22 cellular contexts compared by ENCODE assay signal in genomic region chr11:119006696-119007095, GRCh38. TPM values are rescaled to one million over a fixed set of nuclear protein-coding genes. Genes with fewer than 3 reads are reported as not detected.
A peak's percentile ranks its signal among the peaks of the same experiment; 100 is the strongest.
DNase-seq lines count a peak whose midpoint lies in the region; ATAC-seq and TF ChIP-seq lines count a peak whose summit lies in the region.
"Had no signal": no experiment of that assay in that cellular context is flagged by ENCODE, and none has a peak within 500 bp of the region (broad histone marks: within the 10 kb centered on the region; RNA-seq: fewer than 3 reads in every experiment).

No MANE protein-coding gene starts in this region.

- CTCF ChIA-PET in activated CD8-positive, alpha-beta memory T cell treated with anti-CD3 and anti-CD28 coated beads, Interleukin-2, amount 10 ng/mL, durations not matched to agents 7 days and 5 days (lab: Charles Lee): no interaction called here

- no peaks in the 10 kb centered on the region for H3K4me1 ChIP-seq in thyroid gland

- intact Hi-C loops in thyroid gland (cut with DNase I): no loop called here

- 86 to 93% methylated on average over 3 of the region's 3 CpGs for WGBS in thyroid gland, 2 donors

- H3K9me3 ChIP-seq in thyroid gland: no peaks in the 10 kb centered on the region

- DNase-seq in activated CD8-positive, alpha-beta memory T cell treated with anti-CD3 and anti-CD28 coated beads, Interleukin-2, amount 10 ng/mL, durations not matched to agents 7 days and 5 days: no peak
- no peak for DNase-seq in activated CD8-positive, alpha-beta memory T cell treated with anti-CD3 and anti-CD28 coated beads, Interleukin-2, amount 50 U/mL, for 48 hours
- no peak for DNase-seq in stimulated activated naive CD8-positive, alpha-beta T cell treated with anti-CD3 and anti-CD28 coated beads, Interleukin-15, Interleukin-2, amounts not matched to agents 100 U/mL and 50 U/mL, for 24 hours
- DNase-seq in stimulated activated naive CD8-positive, alpha-beta T cell treated with anti-CD3 and anti-CD28 coated beads, Interleukin-15, amount 100 ng/mL, for 72 hours: no peak
- no peak for DNase-seq in nephron progenitor cell
- no peak for DNase-seq in DMS 273 (lab: John Stamatoyannopoulos, UW; ENCODE audit: unreplicated experiment)
- no peak for DNase-seq in thyroid gland
- DNase-seq: CD4-positive, CD25-positive, alpha-beta regulatory T cell; DND-41; H9; KBM-7; MM.1S; NCI-H1048; NCI-H1417 treated with DMSO at 0.1 percent for 48 hours; NCI-H187 treated with DMSO at 0.1 percent for 48 hours; NCI-H2107; NCI-H446 treated with DMSO at 0.1 percent for 48 hours; NCI-H526 treated with DMSO at 0.1 percent for 48 hours; OCI-M1 had no signal

- H3K27ac ChIP-seq in thyroid gland: no peak overlapping the region

- H3K4me3 ChIP-seq in thyroid gland (replicated peaks in 1 of 3): no peak overlapping the region

- no peaks in the 10 kb centered on the region for H3K27me3 Mint-ChIP-seq in activated CD8-positive, alpha-beta memory T cell treated with anti-CD3 and anti-CD28 coated beads, Interleukin-2, amount 10 ng/mL, durations not matched to agents 7 days and 5 days
- no peaks in the 10 kb centered on the region for H3K27me3 Mint-ChIP-seq in stimulated activated naive CD8-positive, alpha-beta T cell treated with anti-CD3 and anti-CD28 coated beads, Interleukin-15, amount 100 ng/mL, for 72 hours
- H3K27me3 Mint-ChIP-seq in nephron progenitor cell (ENCODE audit: low read depth, poor library complexity): no peaks in the 10 kb centered on the region
- H3K27me3 Mint-ChIP-seq: CD4-positive, CD25-positive, alpha-beta regulatory T cell had no signal

- H3K4me3 Mint-ChIP-seq in activated CD8-positive, alpha-beta memory T cell treated with anti-CD3 and anti-CD28 coated beads, Interleukin-2, amount 10 ng/mL, durations not matched to agents 7 days and 5 days: no peak overlapping the region
- H3K4me3 Mint-ChIP-seq in stimulated activated naive CD8-positive, alpha-beta T cell treated with anti-CD3 and anti-CD28 coated beads, Interleukin-15, amount 100 ng/mL, for 72 hours: no peak overlapping the region
- no peak overlapping the region for H3K4me3 Mint-ChIP-seq in nephron progenitor cell
- H3K4me3 Mint-ChIP-seq: H9 had no signal

- no peak for TF ChIP-seq POLR2A in thyroid gland (IDR thresholded peaks at IDR 0.05)

- H3K4me1 Mint-ChIP-seq in activated CD8-positive, alpha-beta memory T cell treated with anti-CD3 and anti-CD28 coated beads, Interleukin-2, amount 10 ng/mL, durations not matched to agents 7 days and 5 days: peaks cover 13% of the 10 kb centered on the region
- H3K4me1 Mint-ChIP-seq in stimulated activated naive CD8-positive, alpha-beta T cell treated with anti-CD3 and anti-CD28 coated beads, Interleukin-15, amount 100 ng/mL, for 72 hours: peaks cover 6% of the 10 kb centered on the region
- no peaks in the 10 kb centered on the region for H3K4me1 Mint-ChIP-seq in nephron progenitor cell
- H3K4me1 Mint-ChIP-seq: H9 had no signal

- peaks cover 29 to 33% of the 10 kb centered on the region in 2 donors for H3K36me3 ChIP-seq in thyroid gland

- no peaks in the 10 kb centered on the region for H3K27me3 ChIP-seq in thyroid gland

- H3K27ac Mint-ChIP-seq in activated CD8-positive, alpha-beta memory T cell treated with anti-CD3 and anti-CD28 coated beads, Interleukin-2, amount 10 ng/mL, durations not matched to agents 7 days and 5 days: peak overlapping the region; percentile 12
- H3K27ac Mint-ChIP-seq in stimulated activated naive CD8-positive, alpha-beta T cell treated with anti-CD3 and anti-CD28 coated beads, Interleukin-15, amount 100 ng/mL, for 72 hours: peak overlapping the region in 1 of 2 donors; percentile 76
- H3K27ac Mint-ChIP-seq in nephron progenitor cell: peak overlapping the region; percentile 42
- H3K27ac Mint-ChIP-seq: H9 had no signal

- no peak for ATAC-seq in activated CD8-positive, alpha-beta memory T cell treated with anti-CD3 and anti-CD28 coated beads, Interleukin-2, amount 10 ng/mL, durations not matched to agents 7 days and 5 days
- ATAC-seq in stimulated activated naive CD8-positive, alpha-beta T cell treated with anti-CD3 and anti-CD28 coated beads, Interleukin-15, Interleukin-2, amounts not matched to agents 100 U/mL and 50 U/mL, for 24 hours: peak; percentile 40
- no peak for ATAC-seq in stimulated activated naive CD8-positive, alpha-beta T cell treated with anti-CD3 and anti-CD28 coated beads, Interleukin-15, amount 100 ng/mL, for 72 hours
- ATAC-seq: HepG2, Right ventricle myocardium inferior had no signal

- no peak for TF ChIP-seq CTCF in nephron progenitor cell (IDR thresholded peaks at IDR 0.05)
- no peak for TF ChIP-seq CTCF in thyroid gland (IDR thresholded peaks at IDR 0.05)

- no peaks in the 10 kb centered on the region for H3K9me3 Mint-ChIP-seq in activated CD8-positive, alpha-beta memory T cell treated with anti-CD3 and anti-CD28 coated beads, Interleukin-2, amount 10 ng/mL, durations not matched to agents 7 days and 5 days (ENCODE audit: low read depth)
- no peaks in the 10 kb centered on the region for H3K9me3 Mint-ChIP-seq in stimulated activated naive CD8-positive, alpha-beta T cell treated with anti-CD3 and anti-CD28 coated beads, Interleukin-15, amount 100 ng/mL, for 72 hours
- H3K9me3 Mint-ChIP-seq in nephron progenitor cell: no peaks in the 10 kb centered on the region
- H3K9me3 Mint-ChIP-seq: CD4-positive, CD25-positive, alpha-beta regulatory T cell; H9 had no signal

- peaks cover 20% of the 10 kb centered on the region for H3K36me3 Mint-ChIP-seq in activated CD8-positive, alpha-beta memory T cell treated with anti-CD3 and anti-CD28 coated beads, Interleukin-2, amount 10 ng/mL, durations not matched to agents 7 days and 5 days
- H3K36me3 Mint-ChIP-seq in nephron progenitor cell (ENCODE audit: low read depth): peaks cover 37% of the 10 kb centered on the region

RNA-seq across cellular contexts. Expression of gene CENATAC, which starts 8.8 kb away (rescaled TPM):
- total RNA-seq in activated CD8-positive, alpha-beta memory T cell treated with anti-CD3 and anti-CD28 coated beads, Interleukin-2, amount 10 ng/mL, durations not matched to agents 7 days and 5 days: 10 to 100 TPM; 43.4 to 47.1 TPM
- 100 to 1,000 TPM in 1 of 4 donors, 10 to 100 TPM in 3; 45.2 to 128 (median 56.4) TPM for total RNA-seq in thyroid gland

RNA-seq across cellular contexts. Expression of gene RPS25, which starts 11.4 kb away (rescaled TPM):
- total RNA-seq in activated CD8-positive, alpha-beta memory T cell treated with anti-CD3 and anti-CD28 coated beads, Interleukin-2, amount 10 ng/mL, durations not matched to agents 7 days and 5 days: 1,000 to 10,000 TPM in 1 of 2 experiments, 100 to 1,000 TPM in 1; 945 to 1,070 TPM
- total RNA-seq in thyroid gland: 1,000 to 10,000 TPM in 3 of 4 donors, 100 to 1,000 TPM in 1; 852 to 1,992 (median 1,622) TPM

RNA-seq across cellular contexts. Expression of gene TRAPPC4, which starts 11.9 kb away (rescaled TPM):
- total RNA-seq in activated CD8-positive, alpha-beta memory T cell treated with anti-CD3 and anti-CD28 coated beads, Interleukin-2, amount 10 ng/mL, durations not matched to agents 7 days and 5 days: 10 to 100 TPM; 73.9 to 91.5 TPM
- 10 to 100 TPM; 42.1 to 70.0 (median 53.2) TPM for total RNA-seq in thyroid gland

RNA-seq across cellular contexts. Expression of gene SLC37A4, which starts 24.0 kb away (rescaled TPM):
- 10 to 100 TPM; 26.0 to 26.5 TPM for total RNA-seq in activated CD8-positive, alpha-beta memory T cell treated with anti-CD3 and anti-CD28 coated beads, Interleukin-2, amount 10 ng/mL, durations not matched to agents 7 days and 5 days
- 10 to 100 TPM; 12.4 to 30.2 (median 16.5) TPM for total RNA-seq in thyroid gland

RNA-seq across cellular contexts. Expression of gene FOXR1, which starts 35.1 kb away (rescaled TPM):
- total RNA-seq in activated CD8-positive, alpha-beta memory T cell treated with anti-CD3 and anti-CD28 coated beads, Interleukin-2, amount 10 ng/mL, durations not matched to agents 7 days and 5 days: not detected
- total RNA-seq in thyroid gland: not detected
- total RNA-seq: CD4-positive, CD25-positive, alpha-beta regulatory T cell; H9; HepG2; HT-29; Right ventricle myocardium inferior had no signal
